ENCODE assay signal across 15 cellular contexts in the genomic region with DNA sequence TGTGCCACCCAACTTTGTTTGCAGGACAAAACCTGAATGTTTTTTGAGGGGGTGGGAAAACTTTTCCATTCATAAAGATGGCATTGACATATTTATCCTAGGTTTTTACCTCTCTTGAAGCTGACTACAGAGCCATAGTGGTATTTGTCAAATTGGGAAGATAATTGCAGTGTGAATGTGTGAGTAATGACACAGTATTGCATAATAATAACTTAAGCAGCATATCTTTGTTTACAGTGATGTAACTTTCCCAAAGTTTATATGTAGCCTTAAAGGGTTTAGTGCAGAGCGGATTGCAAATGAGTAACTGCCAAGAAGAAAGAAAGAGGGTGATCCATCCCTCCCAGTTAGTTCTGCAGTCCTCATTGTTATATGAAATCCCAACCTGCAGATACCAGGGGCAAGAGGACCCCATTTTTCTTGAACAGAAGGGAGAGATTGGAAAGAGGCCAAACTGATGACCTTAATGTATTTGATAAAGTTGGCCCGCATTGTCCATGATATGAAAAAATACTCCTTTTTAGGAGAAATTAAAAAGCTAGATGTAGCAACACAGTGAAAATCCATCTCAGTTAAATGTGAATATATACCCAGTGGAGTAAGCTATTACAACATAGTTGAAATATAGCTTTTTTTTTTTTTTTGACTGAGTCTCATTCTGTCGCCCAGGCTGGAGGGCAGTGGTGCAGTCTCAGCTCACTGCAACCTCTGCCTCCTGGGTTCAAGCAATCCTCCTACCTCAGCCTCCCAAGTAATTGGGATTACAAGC. TPM values are rescaled to one million over a fixed set of nuclear protein-coding genes. Genes with fewer than 3 reads are reported as not detected.
A peak's percentile ranks its signal among the peaks of the same experiment; 100 is the strongest.
DNase-seq lines count a peak whose midpoint lies in the region; ATAC-seq and TF ChIP-seq lines count a peak whose summit lies in the region.
"Had no signal": no experiment of that assay in that cellular context is flagged by ENCODE, and none has a peak within 500 bp of the region (broad histone marks: within the 10 kb centered on the region; RNA-seq: fewer than 3 reads in every experiment).

No MANE protein-coding gene starts in this region.

- TF ChIP-seq EP300 in sigmoid colon (IDR thresholded peaks at IDR 0.05): no peak

- WGBS in esophagus squamous epithelium, 2 donors: 67 to 68% methylated on average over 3 of the region's 3 CpGs
- WGBS in sigmoid colon, 2 donors: 87% methylated on average over 3 of the region's 3 CpGs

- peak; percentile 78 for DNase-seq in HCEC 1CT
- DNase-seq in OCI-M1 (lab: John Stamatoyannopoulos, UW): peak; percentile 54
- DNase-seq in esophagus squamous epithelium (lab: John Stamatoyannopoulos, UW): no peak
- DNase-seq in sigmoid colon: no peak
- DNase-seq in NCI-H1105 treated with DMSO at 0.1 percent for 48 hours (lab: John Stamatoyannopoulos, UW): no peak
- DNase-seq in activated naive CD4-positive, alpha-beta T cell treated with anti-CD3 and anti-CD28 coated beads, Interleukin-2, amount 10 ng/mL, durations not matched to agents 7 days and 5 days: no peak
- DNase-seq in activated CD8-positive, alpha-beta T cell treated with anti-CD3 and anti-CD28 coated beads for 36 hours: no peak
- DNase-seq: activated CD4-positive, alpha-beta memory T cell treated with anti-CD3 and anti-CD28 coated beads for 36 hours; CD4-positive, alpha-beta memory T cell; naive B cell; NCI-H2107 had no signal

- H3K4me1 Mint-ChIP-seq in activated naive CD4-positive, alpha-beta T cell treated with anti-CD3 and anti-CD28 coated beads, Interleukin-2, amount 10 ng/mL, durations not matched to agents 7 days and 5 days: peaks cover 14% of the 10 kb centered on the region
- peaks cover 8% of the 10 kb centered on the region for H3K4me1 Mint-ChIP-seq in activated CD8-positive, alpha-beta T cell treated with anti-CD3 and anti-CD28 coated beads for 36 hours (ENCODE audit: low read depth)

- H3K9me3 Mint-ChIP-seq in activated naive CD4-positive, alpha-beta T cell treated with anti-CD3 and anti-CD28 coated beads, Interleukin-2, amount 10 ng/mL, durations not matched to agents 7 days and 5 days: no peaks in the 10 kb centered on the region
- no peaks in the 10 kb centered on the region for H3K9me3 Mint-ChIP-seq in activated CD8-positive, alpha-beta T cell treated with anti-CD3 and anti-CD28 coated beads for 36 hours
- H3K9me3 Mint-ChIP-seq: activated CD4-positive, alpha-beta memory T cell treated with anti-CD3 and anti-CD28 coated beads for 36 hours; activated T-helper 1 cell treated with anti-CD3 and anti-CD28 coated beads, Interleukin-12 subunit alpha, Interleukin-12 subunit beta, Interleukin-2, Interleukin-4 antibody, amounts not matched to agents 30 ng/mL and 10 ng/mL and 1 ng/mL, durations not matched to agents 14 hours and 24 hours and 36 hours; CD4-positive, alpha-beta memory T cell had no signal

- H3K4me3 Mint-ChIP-seq in activated naive CD4-positive, alpha-beta T cell treated with anti-CD3 and anti-CD28 coated beads, Interleukin-2, amount 10 ng/mL, durations not matched to agents 7 days and 5 days: no peak overlapping the region
- H3K4me3 Mint-ChIP-seq in activated CD8-positive, alpha-beta T cell treated with anti-CD3 and anti-CD28 coated beads for 36 hours: no peak overlapping the region

- H3K36me3 Mint-ChIP-seq in activated naive CD4-positive, alpha-beta T cell treated with anti-CD3 and anti-CD28 coated beads, Interleukin-2, amount 10 ng/mL, durations not matched to agents 7 days and 5 days: no peaks in the 10 kb centered on the region
- no peaks in the 10 kb centered on the region for H3K36me3 Mint-ChIP-seq in activated CD8-positive, alpha-beta T cell treated with anti-CD3 and anti-CD28 coated beads for 36 hours (ENCODE audit: low read depth)
- H3K36me3 Mint-ChIP-seq: activated CD4-positive, alpha-beta memory T cell treated with anti-CD3 and anti-CD28 coated beads for 36 hours had no signal

- H3K27ac ChIP-seq in esophagus squamous epithelium: peak overlapping the region in 3 of 4 donors; percentile 17 to 99 (median 87)
- H3K27ac ChIP-seq in sigmoid colon: peak overlapping the region in 3 of 4 donors; percentile 97 to 99 (median 98)
- H3K27ac ChIP-seq: SK-N-MC had no signal

- H3K4me1 ChIP-seq in esophagus squamous epithelium (peaks cover 13 to 47% (median 34%) of the 10 kb centered on the region in 3 donors), sigmoid colon (peaks cover 0 to 42% (median 35%) of the 10 kb centered on the region in 4 donors)

- H3K4me3 ChIP-seq in esophagus squamous epithelium (no peak overlapping the region), sigmoid colon (no peak overlapping the region)
- H3K4me3 ChIP-seq: GM12878, SK-N-MC had no signal

- H3K27me3 ChIP-seq in esophagus squamous epithelium (no peaks in the 10 kb centered on the region), sigmoid colon (no peaks in the 10 kb centered on the region)
- H3K27me3 ChIP-seq: esophagus muscularis mucosa had no signal

- TF ChIP-seq CTCF in esophagus squamous epithelium (IDR thresholded peaks at IDR 0.05) (no peak), sigmoid colon (IDR thresholded peaks at IDR 0.05) (no peak)
- no peak for TF ChIP-seq CTCF in activated CD8-positive, alpha-beta T cell treated with anti-CD3 and anti-CD28 coated beads for 36 hours (IDR thresholded peaks at IDR 0.05)

- H3K36me3 ChIP-seq in esophagus squamous epithelium (no peaks in the 10 kb centered on the region), sigmoid colon (no peaks in the 10 kb centered on the region)
- H3K36me3 ChIP-seq: esophagus muscularis mucosa had no signal

- CTCF ChIA-PET in activated naive CD4-positive, alpha-beta T cell treated with anti-CD3 and anti-CD28 coated beads, Interleukin-2, amount 10 ng/mL, durations not matched to agents 7 days and 5 days (lab: Charles Lee): interaction anchor here (1.4 to 2.2 kb wide), 2 partner anchors 9 to 16 kb away, joined by 3 to 6 read pairs; no protein-coding TSS in a partner anchor
- CTCF ChIA-PET in activated CD8-positive, alpha-beta T cell treated with anti-CD3 and anti-CD28 coated beads for 36 hours (lab: Charles Lee): interaction anchor here (1.1 to 5.1 kb wide), 4 partner anchors 8 to 15 kb away, joined by 3 to 18 read pairs (median 4); no protein-coding TSS in a partner anchor

- H3K27me3 Mint-ChIP-seq in activated naive CD4-positive, alpha-beta T cell treated with anti-CD3 and anti-CD28 coated beads, Interleukin-2, amount 10 ng/mL, durations not matched to agents 7 days and 5 days: peaks cover 61% of the 10 kb centered on the region
- peaks cover 40% of the 10 kb centered on the region for H3K27me3 Mint-ChIP-seq in activated CD8-positive, alpha-beta T cell treated with anti-CD3 and anti-CD28 coated beads for 36 hours

- no peak for ATAC-seq in activated CD8-positive, alpha-beta T cell treated with anti-CD3 and anti-CD28 coated beads for 36 hours
- ATAC-seq: GM12878 had no signal

- H3K9me3 ChIP-seq in esophagus squamous epithelium: no peaks in the 10 kb centered on the region
- H3K9me3 ChIP-seq in sigmoid colon: no peaks in the 10 kb centered on the region
- H3K9me3 ChIP-seq: esophagus muscularis mucosa had no signal

- intact Hi-C loops in esophagus squamous epithelium (cut with DNase I): loop anchor here (10.0 kb wide), 1 partner anchor 396 kb away; no protein-coding TSS in a partner anchor
- intact Hi-C loops in sigmoid colon (cut with DNase I): loop anchor here (5.0 to 10.0 kb wide), 2 partner anchors 126 to 339 kb away; no protein-coding TSS in a partner anchor
- intact Hi-C loops in activated CD8-positive, alpha-beta T cell treated with anti-CD3 and anti-CD28 coated beads for 36 hours (cut with micrococcal nuclease): loop anchor here (10.0 kb wide), 1 partner anchor 276 kb away; no protein-coding TSS in a partner anchor

- POLR2A ChIA-PET in activated CD8-positive, alpha-beta T cell treated with anti-CD3 and anti-CD28 coated beads for 36 hours (lab: Charles Lee): interaction anchor here (1.1 to 1.6 kb wide), 2 partner anchors 18 to 466 kb away, joined by 3 to 4 read pairs; no protein-coding TSS in a partner anchor

- no peak overlapping the region for H3K27ac Mint-ChIP-seq in activated naive CD4-positive, alpha-beta T cell treated with anti-CD3 and anti-CD28 coated beads, Interleukin-2, amount 10 ng/mL, durations not matched to agents 7 days and 5 days
- H3K27ac Mint-ChIP-seq in activated CD8-positive, alpha-beta T cell treated with anti-CD3 and anti-CD28 coated beads for 36 hours: no peak overlapping the region
- H3K27ac Mint-ChIP-seq: activated CD4-positive, alpha-beta memory T cell treated with anti-CD3 and anti-CD28 coated beads for 36 hours; activated T-helper 1 cell treated with anti-CD3 and anti-CD28 coated beads, Interleukin-12 subunit alpha, Interleukin-12 subunit beta, Interleukin-2, Interleukin-4 antibody, amounts not matched to agents 30 ng/mL and 10 ng/mL and 1 ng/mL, durations not matched to agents 14 hours and 24 hours and 36 hours; naive B cell had no signal

- no peak for TF ChIP-seq POLR2A in esophagus squamous epithelium (IDR thresholded peaks at IDR 0.05)
- no peak for TF ChIP-seq POLR2A in sigmoid colon (IDR thresholded peaks at IDR 0.05)

RNA-seq across cellular contexts. Expression of a gene that starts 23.7 kb away (rescaled TPM):
- total RNA-seq in esophagus squamous epithelium: 10 to 100 TPM; 27.9 to 79.9 (median 36.7) TPM
- total RNA-seq in sigmoid colon: 100 to 1,000 TPM in 1 of 4 donors, 10 to 100 TPM in 3; 79.7 to 154 (median 89.1) TPM
- polyA plus RNA-seq in sigmoid colon: 1 to 10 TPM; 2.3 to 7.6 (median 4.2) TPM
- total RNA-seq in activated CD8-positive, alpha-beta T cell treated with anti-CD3 and anti-CD28 coated beads for 36 hours: 1 to 10 TPM; 1.9 to 2.4 TPM

Comparison
In these comparisons a context has a peak if more than half of its experiments do, and no peak if none do; other contexts are left out.
1. DNase-seq: peak in HCEC 1CT (single experiment) and OCI-M1 (single experiment); none in esophagus squamous epithelium (single experiment), sigmoid colon (single experiment), NCI-H1105 treated with DMSO at 0.1 percent for 48 hours (single experiment), activated naive CD4-positive, alpha-beta T cell treated with anti-CD3 and anti-CD28 coated beads, Interleukin-2, amount 10 ng/mL, durations not matched to agents 7 days and 5 days (single experiment) and activated CD8-positive, alpha-beta T cell treated with anti-CD3 and anti-CD28 coated beads for 36 hours (single experiment).
2. RNA of a gene that starts 23.7 kb away (total RNA-seq): 79.7 to 154 TPM in sigmoid colon and 27.9 to 79.9 TPM in esophagus squamous epithelium; 1.9 to 2.4 TPM in activated CD8-positive, alpha-beta T cell treated with anti-CD3 and anti-CD28 coated beads for 36 hours; every median in the first group is over 4 times any median in the second.